8 cellular contexts compared by ENCODE assay signal in the genomic region with DNA sequence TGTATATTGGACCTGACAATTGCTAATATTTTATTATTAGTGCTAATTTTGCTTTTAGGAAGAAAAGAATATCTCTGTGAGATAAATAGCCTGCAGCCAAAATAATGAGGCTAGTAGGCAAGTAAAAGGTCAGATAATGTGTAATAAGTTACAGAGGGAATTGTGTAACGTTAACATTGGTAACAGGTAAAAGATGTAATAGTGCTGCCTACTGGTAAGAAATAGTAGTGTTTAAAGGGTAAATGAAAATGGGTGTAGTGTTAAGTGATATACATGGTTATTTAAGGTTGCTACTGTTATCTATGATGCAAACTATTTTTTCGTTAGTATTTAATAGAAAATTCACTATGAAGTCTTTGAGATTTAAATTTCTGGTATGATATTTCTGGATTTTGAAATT. TPM values are rescaled to one million over a fixed set of nuclear protein-coding genes. Genes with fewer than 3 reads are reported as not detected.
A peak's percentile ranks its signal among the peaks of the same experiment; 100 is the strongest.
DNase-seq lines count a peak whose midpoint lies in the region; ATAC-seq and TF ChIP-seq lines count a peak whose summit lies in the region.

No MANE protein-coding gene starts in this region.

- no peak overlapping the region for H3K9ac ChIP-seq in IMR-90 (ENCODE audit: low read depth, low read length)

- no peak overlapping the region for H4K91ac ChIP-seq in IMR-90 (ENCODE audit: insufficient read depth, low read depth, low read length)

- H3K4me3 ChIP-seq in AG04450 (ENCODE audit: low read depth, low read length) (no peak overlapping the region), IMR-90 (ENCODE audit: insufficient read depth, low read depth, low read length) (no peak overlapping the region)

- intact Hi-C loops in IMR-90 (cut with micrococcal nuclease) = no loop called here

- H3K9me1 ChIP-seq in IMR-90 (ENCODE audit: insufficient read depth, low read length) = no peaks in the 10 kb centered on the region

- H3K36me3 Mint-ChIP-seq in WTC11 (no peaks in the 10 kb centered on the region), nephron progenitor cell (ENCODE audit: low read depth) (no peaks in the 10 kb centered on the region)

- TF ChIP-seq RAD21 in IMR-90 (IDR thresholded peaks at IDR 0.05; ENCODE audit: low read length) = peak; percentile 28; the same call in 1 of the 2 replicates

- TF ChIP-seq CTCF in AG04450 (IDR thresholded peaks at IDR 0.05; ENCODE audit: low read depth, low read length) = peak; percentile 50
- TF ChIP-seq CTCF in IMR-90 (conservative IDR thresholded peaks at IDR 0.05; ENCODE audit: low read depth, low read length) = peak; percentile 27; the same call in 1 of the 2 replicates
- peak; percentile 39; the same call in 1 of the 2 replicates for TF ChIP-seq CTCF in WTC11 (IDR thresholded peaks at IDR 0.05)
- peak; percentile 57 for TF ChIP-seq CTCF in nephron progenitor cell (IDR thresholded peaks at IDR 0.05)

- no peak overlapping the region for H3K56ac ChIP-seq in IMR-90 (ENCODE audit: extremely low read depth, insufficient read depth, low read length)

- H2BK120ac ChIP-seq in IMR-90 (ENCODE audit: low read depth, low read length) = no peak overlapping the region

- H3K9me3 ChIP-seq in AG04450 (ENCODE audit: control insufficient read depth, insufficient read depth, low read length) (no peaks in the 10 kb centered on the region), IMR-90 (ENCODE audit: control insufficient read depth, insufficient read depth, low read length) (no peaks in the 10 kb centered on the region)

- in situ Hi-C loops in IMR-90 (cut with MboI; ENCODE audit: low sequenced_read_pairs) = no loop called here

- ATAC-seq in GM19328 (IDR thresholded peaks at IDR 0.05; ENCODE audit: unreplicated experiment) = peak; percentile 68
- no peak for ATAC-seq in IMR-90 (ENCODE audit: low read depth)
- ATAC-seq in WTC11 = peak; percentile 61
- no peak for ATAC-seq in GM19455 (IDR thresholded peaks at IDR 0.05; ENCODE audit: unreplicated experiment)

- H2BK20ac ChIP-seq in IMR-90 (ENCODE audit: low read depth, low read length) = no peak overlapping the region

- H3K23ac ChIP-seq in IMR-90 (ENCODE audit: low read depth, low read length) = no peak overlapping the region

- POLR2A ChIA-PET in AG04450 (lab: Yijun Ruan, JAX) (no interaction called here), IMR-90 (lab: Charles Lee; ENCODE audit: unreplicated experiment) (no interaction called here), WTC11 (lab: Charles Lee) (no interaction called here)

- dilution Hi-C loops in IMR-90 (cut with HindIII; ENCODE audit: low sequenced_read_pairs, unreplicated experiment) = no loop called here

- H2BK15ac ChIP-seq in IMR-90 (ENCODE audit: low read depth, low read length) = no peak overlapping the region

- no peak overlapping the region for H3K4ac ChIP-seq in IMR-90 (ENCODE audit: low read depth, low read length)

- H3K4me3 Mint-ChIP-seq in WTC11 (no peak overlapping the region), nephron progenitor cell (no peak overlapping the region)

- no peak for TF ChIP-seq POLR2A in IMR-90 (IDR thresholded peaks at IDR 0.05; ENCODE audit: low read depth, low read length)

- H3K9me3 Mint-ChIP-seq in WTC11 (no peaks in the 10 kb centered on the region), nephron progenitor cell (no peaks in the 10 kb centered on the region)

- H4K5ac ChIP-seq in IMR-90 (ENCODE audit: low read depth, low read length) = no peak overlapping the region

- no peak overlapping the region for H3K4me2 ChIP-seq in IMR-90 (ENCODE audit: low read depth, low read length)

- H4K20me1 ChIP-seq in IMR-90 (ENCODE audit: insufficient read depth, low read length) = no peaks in the 10 kb centered on the region

- no peaks in the 10 kb centered on the region for H3K4me1 ChIP-seq in IMR-90 (ENCODE audit: control insufficient read depth, insufficient read depth, low read length)

- H2BK5ac ChIP-seq in IMR-90 (ENCODE audit: low read depth, low read length, poor library complexity, severe bottlenecking) = no peak overlapping the region

- H2AK5ac ChIP-seq in IMR-90 (ENCODE audit: low read depth, low read length) = no peak overlapping the region

- H4K8ac ChIP-seq in IMR-90 (ENCODE audit: low read depth in 2 of 2, low read length in 2 of 2) = no peak overlapping the region

- no peak for DNase-seq in AG04450 (ENCODE audit: low read depth, low spot score)
- DNase-seq in IMR-90 = no peak
- DNase-seq in WTC11 (ENCODE audit: low spot score) = no peak
- DNase-seq in nephron progenitor cell = no peak
- no peak for DNase-seq in substantia nigra (lab: John Stamatoyannopoulos, UW)
- no peak for DNase-seq in cortex of kidney (lab: John Stamatoyannopoulos, UW)

- no CpG with 5 or more reads among the region's 2 CpGs for WGBS in IMR-90 (ENCODE audit: extremely low coverage in 2 of 2, insufficient read length in 1 of 2), 2 experiments

- H3K27ac Mint-ChIP-seq in WTC11 (no peak overlapping the region), nephron progenitor cell (no peak overlapping the region)

- H3K18ac ChIP-seq in IMR-90 (ENCODE audit: low read depth, low read length) = no peak overlapping the region

- no peak overlapping the region for H2AK9ac ChIP-seq in IMR-90 (replicated peaks; ENCODE audit: low read depth, low read length, poor library complexity)

- no peak overlapping the region for H3K27ac ChIP-seq in AG04450 (ENCODE audit: low read depth, low read length)
- H3K27ac ChIP-seq in IMR-90 (ENCODE audit: insufficient read depth, low read length) = no peak overlapping the region
- no peak overlapping the region for H3K27ac ChIP-seq in substantia nigra (ENCODE audit: low read depth, low read length, poor library complexity, severe bottlenecking)

- H3K27me3 ChIP-seq in AG04450 (ENCODE audit: control insufficient read depth, insufficient read depth, low read length) (no peaks in the 10 kb centered on the region), IMR-90 (ENCODE audit: control insufficient read depth, insufficient read depth, low read length) (no peaks in the 10 kb centered on the region)

- H3K79me1 ChIP-seq in IMR-90 (ENCODE audit: low read depth in 1 of 2, low read length in 2 of 2) = no peaks in the 10 kb centered on the region

- BruUV-seq in IMR-90 (replicated peaks; lab: Mats Ljungman, UMichigan) = no TSS peak

- no peak overlapping the region for H3K14ac ChIP-seq in IMR-90 (replicated peaks; ENCODE audit: low read depth, low read length)

- H2AFZ ChIP-seq in IMR-90 (replicated peaks; ENCODE audit: low read length, poor library complexity) = no peak overlapping the region

- H3K27me3 Mint-ChIP-seq in WTC11 (ENCODE audit: low read depth) (no peaks in the 10 kb centered on the region), nephron progenitor cell (ENCODE audit: low read depth, poor library complexity) (peaks cover 4% of the 10 kb centered on the region)

- H3K4me1 Mint-ChIP-seq in WTC11 (no peaks in the 10 kb centered on the region), nephron progenitor cell (no peaks in the 10 kb centered on the region)

- no peaks in the 10 kb centered on the region for H3K36me3 ChIP-seq in IMR-90 (ENCODE audit: control insufficient read depth, insufficient read depth, low read length)

- CTCF ChIA-PET in AG04450 (lab: Charles Lee) (no interaction called here), IMR-90 (lab: Yijun Ruan, JAX) (no interaction called here), WTC11 (lab: Charles Lee) (no interaction called here)

TF ChIP-seq in IMR-90, 13 proteins besides CTCF, POLR2A, EP300 and RAD21:
- TF ChIP-seq CEBPB (IDR thresholded peaks at IDR 0.05; ENCODE audit: low read depth, low read length) (peak; percentile 60; the same call in 1 of the 2 replicates), RFX5 (IDR thresholded peaks at IDR 0.05; ENCODE audit: low read depth, low read length) (no peak)
TF ChIP-seq in IMR-90: peak in this region for 1.

TF ChIP-seq in WTC11, 78 proteins besides CTCF, POLR2A, EP300 and RAD21 (continues in another document):
- TF ChIP-seq HMGA2 (CRISPR knock-in tag; IDR thresholded peaks at IDR 0.05) (no peak), ZNF263 (CRISPR knock-in tag; IDR thresholded peaks at IDR 0.05; ENCODE audit: low read depth) (no peak), ATF1 (CRISPR knock-in tag; IDR thresholded peaks at IDR 0.05) (no peak), E2F5 (CRISPR knock-in tag; IDR thresholded peaks at IDR 0.05) (no peak), OVOL2 (CRISPR knock-in tag; IDR thresholded peaks at IDR 0.05; ENCODE audit: borderline replicate concordance) (no peak), ELF4 (CRISPR knock-in tag; IDR thresholded peaks at IDR 0.05; ENCODE audit: low read depth) (no peak), PREB (CRISPR knock-in tag; IDR thresholded peaks at IDR 0.05; ENCODE audit: borderline replicate concordance) (no peak), FOXJ3 (CRISPR knock-in tag; IDR thresholded peaks at IDR 0.05; ENCODE audit: borderline replicate concordance) (no peak), NR1H2 (CRISPR knock-in tag; IDR thresholded peaks at IDR 0.05) (no peak), SMAD4 (CRISPR knock-in tag; IDR thresholded peaks at IDR 0.05) (no peak), ZNF416 (CRISPR knock-in tag; IDR thresholded peaks at IDR 0.05) (no peak)

RNA-seq across cellular contexts. Expression of gene FOXP2, which starts 9.2 kb away (rescaled TPM):
- 2.8 TPM in 2 replicates for polyA plus RNA-seq in AG04450 (2011; rRNA removed)
- polyA minus RNA-seq in AG04450 (2011; rRNA and poly(A)+ RNA removed) = 4.0 and 5.3 TPM in 2 replicates
- total RNA-seq in IMR-90 (2012; rRNA removed) = 1.1 and 1.7 TPM in 2 replicates
- polyA plus RNA-seq in IMR-90 (2012; rRNA removed) = 0.89 and 1.4 TPM in 2 replicates
- polyA plus RNA-seq in IMR-90 (2012; cell fraction: cytosol; rRNA removed) = 0.66 and 0.89 TPM in 2 replicates
- 0.76 and 1.9 TPM in 2 replicates for polyA plus RNA-seq in IMR-90 (2012; cell fraction: nucleus; rRNA removed; ENCODE audit: low replicate concordance)
- total RNA-seq in WTC11 (2021) = 0.14 to 0.39 TPM (median 0.17 TPM) in 3 replicates

Comparison
In these comparisons a context has a peak if more than half of its experiments do, and no peak if none do; other contexts are left out.
1. ATAC-seq: peak in GM19328 (single experiment) and WTC11 (single experiment); none in IMR-90 (single experiment) and GM19455 (single experiment).
2. Peak in every context shown above with its lines, with median percentiles within 50 percentile points of each other: CTCF ChIP-seq.